1 cellular context compared by ENCODE assay signal in genomic region chr20:52191132-52191435, GRCh38.
TF ChIP-seq lines count a peak whose summit lies in the region.

No MANE protein-coding gene starts in this region.

TF ChIP-seq in SK-N-SH, 30 proteins besides CTCF, POLR2A, EP300 and RAD21 (continued from another document):
- TF ChIP-seq REST (IDR thresholded peaks at IDR 0.05; ENCODE audit: low read depth, low read length) (no peak), POLR2AphosphoS5 (IDR thresholded peaks at IDR 0.05; ENCODE audit: low read depth, low read length) (no peak)
